ENCODE assay signal across 16 cellular contexts in genomic region chr12:29544428-29545101, GRCh38. TPM values are rescaled to one million over a fixed set of nuclear protein-coding genes. Genes with fewer than 3 reads are reported as not detected.
A peak's percentile ranks its signal among the peaks of the same experiment; 100 is the strongest.
DNase-seq lines count a peak whose midpoint lies in the region; ATAC-seq and TF ChIP-seq lines count a peak whose summit lies in the region.
"Had no signal": no experiment of that assay in that cellular context is flagged by ENCODE, and none has a peak within 500 bp of the region (broad histone marks: within the 10 kb centered on the region; RNA-seq: fewer than 3 reads in every experiment).

No MANE protein-coding gene starts in this region.

- BruUV-seq in PC-9 (replicated peaks; lab: Mats Ljungman, UMichigan): no TSS peak

- H3K79me2 ChIP-seq in PC-9 (ENCODE audit: low read depth): no peaks in the 10 kb centered on the region

- CTCF ChIA-PET in PC-9 (lab: Charles Lee): no interaction called here

- H3K4me3 Mint-ChIP-seq in osteocyte (ENCODE audit: unreplicated experiment): no peak overlapping the region
- H3K4me3 Mint-ChIP-seq: CD8-positive, alpha-beta memory T cell had no signal

- peaks cover 15% of the 10 kb centered on the region for H3K4me1 Mint-ChIP-seq in osteocyte (ENCODE audit: unreplicated experiment)
- H3K4me1 Mint-ChIP-seq: CD8-positive, alpha-beta memory T cell had no signal

- no peaks in the 10 kb centered on the region for H3K27me3 Mint-ChIP-seq in osteocyte (ENCODE audit: unreplicated experiment)

- H3K36me3 Mint-ChIP-seq in osteocyte (ENCODE audit: unreplicated experiment): peaks cover 9% of the 10 kb centered on the region
- H3K36me3 Mint-ChIP-seq: CD8-positive, alpha-beta memory T cell had no signal

- H3K27ac Mint-ChIP-seq in osteocyte (ENCODE audit: unreplicated experiment): no peak overlapping the region
- H3K27ac Mint-ChIP-seq: CD8-positive, alpha-beta memory T cell had no signal

- DNase-seq in NCI-H524 treated with DMSO at 0.1 percent for 48 hours (lab: John Stamatoyannopoulos, UW): no peak
- DNase-seq in left lung: no peak
- no peak for DNase-seq in PC-9
- DNase-seq in osteocyte (ENCODE audit: extremely low spot score, unreplicated experiment): no peak
- DNase-seq: activated CD4-positive, alpha-beta T cell treated with anti-CD3 and anti-CD28 coated beads, Interleukin-2, amount 50 U/mL, for 4 hours; CD8-positive, alpha-beta memory T cell; erythroblast; mucosa of descending colon; NCI-H2029; NCI-H82; pancreas; SJCRH30 had no signal

- POLR2A ChIA-PET in PC-9 (lab: Charles Lee; ENCODE audit: unreplicated experiment): no interaction called here

- H3K4me3 ChIP-seq in left lung: no peak overlapping the region
- no peak overlapping the region for H3K4me3 ChIP-seq in PC-9
- H3K4me3 ChIP-seq: mucosa of descending colon, pancreas, SJCRH30 had no signal

- no peak overlapping the region for H3K4me2 ChIP-seq in PC-9

- H4K20me1 ChIP-seq in PC-9 (ENCODE audit: insufficient read depth): no peaks in the 10 kb centered on the region

- H3K27me3 ChIP-seq in left lung (no peaks in the 10 kb centered on the region), PC-9 (ENCODE audit: insufficient read depth, low read depth) (no peaks in the 10 kb centered on the region)
- H3K27me3 ChIP-seq: pancreas, SJCRH30 had no signal

- no peak overlapping the region for H2AFZ ChIP-seq in PC-9

- H3K4me1 ChIP-seq in left lung (peaks cover 0 to 5% of the 10 kb centered on the region in 2 donors), PC-9 (replicated peaks; ENCODE audit: insufficient read depth) (no peaks in the 10 kb centered on the region)
- H3K4me1 ChIP-seq: pancreas had no signal

- H3K36me3 ChIP-seq in left lung (no peaks in the 10 kb centered on the region), PC-9 (ENCODE audit: low read depth) (no peaks in the 10 kb centered on the region)
- H3K36me3 ChIP-seq: pancreas had no signal

- H3K9me2 ChIP-seq in PC-9 (ENCODE audit: insufficient read depth): no peaks in the 10 kb centered on the region

- no peak overlapping the region for H3K27ac ChIP-seq in left lung
- no peak overlapping the region for H3K27ac ChIP-seq in PC-9
- H3K27ac ChIP-seq: pancreas, SJCRH30 had no signal

- intact Hi-C loops in left lung (cut with DNase I): no loop called here
- intact Hi-C loops in PC-9 (cut with micrococcal nuclease; ENCODE audit: unreplicated experiment): no loop called here

- no peaks in the 10 kb centered on the region for H3F3A ChIP-seq in PC-9 (ENCODE audit: insufficient read depth, low read depth)

- TF ChIP-seq CTCF in left lung (IDR thresholded peaks at IDR 0.05) (no peak), PC-9 (conservative IDR thresholded peaks at IDR 0.05) (no peak), osteocyte (IDR thresholded peaks at IDR 0.05) (no peak)

- H3K9me3 Mint-ChIP-seq in osteocyte (ENCODE audit: unreplicated experiment): no peaks in the 10 kb centered on the region
- H3K9me3 Mint-ChIP-seq: CD8-positive, alpha-beta memory T cell had no signal

- H3K9me3 ChIP-seq in left lung (no peaks in the 10 kb centered on the region), PC-9 (ENCODE audit: insufficient read depth, low read depth) (no peaks in the 10 kb centered on the region)
- H3K9me3 ChIP-seq: mucosa of descending colon, pancreas had no signal

- ATAC-seq in GM18508 (IDR thresholded peaks at IDR 0.05; ENCODE audit: insufficient read depth, unreplicated experiment) (peak; percentile 26), GM19468 (IDR thresholded peaks at IDR 0.05; ENCODE audit: extremely low read depth, unreplicated experiment) (peak; percentile 7), HG02870 (IDR thresholded peaks at IDR 0.05; ENCODE audit: unreplicated experiment) (peak; percentile 29), HG03565 (IDR thresholded peaks at IDR 0.05; ENCODE audit: unreplicated experiment) (peak; percentile 27), left lung (no peak)
- ATAC-seq: mucosa of descending colon, pancreas had no signal

RNA-seq across cellular contexts. Expression of gene OVCH1, which starts 47.1 kb away (rescaled TPM):
- total RNA-seq in left lung (under 1 TPM; 0.20 to 0.89 TPM), PC-9 (2021) (not detected in 2 replicates), osteocyte (0.46 and 0.52 TPM in 2 replicates)
- total RNA-seq: CD8-positive, alpha-beta memory T cell had no signal
